In genomic region chr11:121586727-121587126, GRCh38 we compare ENCODE assay signal across 13 cellular contexts.
"Had no signal": no experiment of that assay in that cellular context is flagged by ENCODE, and none has a peak within 500 bp of the region (broad histone marks: within the 10 kb centered on the region; RNA-seq: fewer than 3 reads in every experiment).

No MANE protein-coding gene starts in this region.

- H3K9me3 Mint-ChIP-seq: activated CD4-positive, alpha-beta T cell treated with anti-CD3 and anti-CD28 coated beads, Interleukin-2, amount 10 ng/mL, durations not matched to agents 7 days and 5 days; activated naive CD8-positive, alpha-beta T cell treated with anti-CD3 and anti-CD28 coated beads for 36 hours; nephron progenitor cell; T-helper 1 cell treated with Interleukin-12 subunit alpha and Interleukin-12 subunit beta and Interleukin-4 antibody, amounts not matched to agents 30 μg/mL and 1 μg/mL, for 36 hours; type B pancreatic cell had no signal

- H3K27ac ChIP-seq: ascending aorta, coronary artery, psoas muscle had no signal

- H3K27ac Mint-ChIP-seq: activated naive CD8-positive, alpha-beta T cell treated with anti-CD3 and anti-CD28 coated beads for 36 hours; nephron progenitor cell; T-helper 1 cell treated with Interleukin-12 subunit alpha and Interleukin-12 subunit beta and Interleukin-4 antibody, amounts not matched to agents 30 μg/mL and 1 μg/mL, for 36 hours had no signal

- H3K4me3 Mint-ChIP-seq: activated CD4-positive, alpha-beta T cell treated with anti-CD3 and anti-CD28 coated beads, Interleukin-2, amount 10 ng/mL, durations not matched to agents 7 days and 5 days; activated naive CD8-positive, alpha-beta T cell treated with anti-CD3 and anti-CD28 coated beads for 36 hours; nephron progenitor cell; T-helper 1 cell treated with Interleukin-12 subunit alpha and Interleukin-12 subunit beta and Interleukin-4 antibody, amounts not matched to agents 30 μg/mL and 1 μg/mL, for 36 hours; type B pancreatic cell had no signal

- H3K27me3 ChIP-seq: ascending aorta had no signal

- H3K4me1 ChIP-seq: ascending aorta, psoas muscle had no signal

- H3K4me3 ChIP-seq: ascending aorta, coronary artery, psoas muscle had no signal

- H3K9ac ChIP-seq: SK-N-SH had no signal

- ATAC-seq: psoas muscle, sciatic nerve had no signal

- H3K9me3 ChIP-seq: ascending aorta, psoas muscle, SK-N-SH had no signal

- H3K27me3 Mint-ChIP-seq: activated CD4-positive, alpha-beta T cell treated with anti-CD3 and anti-CD28 coated beads, Interleukin-2, amount 10 ng/mL, durations not matched to agents 7 days and 5 days; activated naive CD8-positive, alpha-beta T cell treated with anti-CD3 and anti-CD28 coated beads for 36 hours; type B pancreatic cell had no signal

- DNase-seq: activated CD4-positive, alpha-beta T cell treated with anti-CD3 and anti-CD28 coated beads, Interleukin-2, amount 10 ng/mL, durations not matched to agents 7 days and 5 days; activated effector memory CD4-positive, alpha-beta T cell treated with Interleukin-2 at 50 U/mL for 16 hours; activated naive CD8-positive, alpha-beta T cell treated with anti-CD3 and anti-CD28 coated beads for 36 hours; effector CD8-positive, alpha-beta T cell; nephron progenitor cell; psoas muscle; SK-N-SH; stimulated activated naive CD4-positive, alpha-beta T cell had no signal

- H3K4me1 Mint-ChIP-seq: nephron progenitor cell had no signal
